Comparison of ENCODE assay signal across 21 cellular contexts in genomic region chr1:90204036-90204594, GRCh38.
DNase-seq lines count a peak whose midpoint lies in the region; ATAC-seq lines count a peak whose summit lies in the region.
"Had no signal": no experiment of that assay in that cellular context is flagged by ENCODE, and none has a peak within 500 bp of the region (broad histone marks: within the 10 kb centered on the region; RNA-seq: fewer than 3 reads in every experiment).

No MANE protein-coding gene starts in this region.

- no peaks in the 10 kb centered on the region for H3K79me2 ChIP-seq in mesendoderm (ENCODE audit: control insufficient read depth, insufficient read depth, low read length)

- no peaks in the 10 kb centered on the region for H3K9me3 ChIP-seq in aorta (ENCODE audit: control insufficient read depth, low read length)
- H3K9me3 ChIP-seq: MG63 had no signal

- H3K4ac ChIP-seq in mesendoderm (ENCODE audit: low read depth, low read length): no peak overlapping the region

- no peak overlapping the region for H3K27ac Mint-ChIP-seq in activated CD4-positive, alpha-beta T cell treated with anti-CD3 and anti-CD28 coated beads, Interleukin-2, amount 10 ng/mL, durations not matched to agents 24 days and 14 days
- H3K27ac Mint-ChIP-seq: CD8-positive, alpha-beta memory T cell had no signal

- WGBS in mesendoderm (ENCODE audit: extremely low coverage, insufficient coverage, low lambda C conversion rate): no CpG with 5 or more reads among the region's 2 CpGs
- WGBS in aorta, 2 donors: 79 to 80% methylated on average over 2 of the region's 2 CpGs

- H3K56ac ChIP-seq in mesendoderm (ENCODE audit: low read length): no peak overlapping the region

- H2BK5ac ChIP-seq in mesendoderm (ENCODE audit: low read length): no peak overlapping the region

- no peak overlapping the region for H2BK120ac ChIP-seq in mesendoderm (ENCODE audit: low read depth, low read length)

- peak; percentile 43 for DNase-seq in activated CD4-positive, alpha-beta T cell treated with anti-CD3 and anti-CD28 coated beads, Interleukin-2, amount 10 ng/mL, durations not matched to agents 24 days and 14 days
- DNase-seq in activated CD4-positive, alpha-beta T cell treated with anti-CD3 and anti-CD28 coated beads, Interleukin-2, amount 50 U/mL, for 1 hour: no peak
- DNase-seq in astrocyte of the hippocampus (ENCODE audit: low read depth, low spot score) (peak; percentile 25), mesendoderm (peak; percentile 46), activated T-cell treated with anti-CD3 and anti-CD28 coated beads for 4 hours (no peak), aorta (no peak), Kasumi-1 (lab: John Stamatoyannopoulos, UW) (no peak), NCI-H128 (lab: John Stamatoyannopoulos, UW; ENCODE audit: unreplicated experiment) (no peak)
- DNase-seq: Calu3; CD8-positive, alpha-beta memory T cell; DMS79 treated with DMSO at 0.1 percent for 48 hours; H7; MG63; NCI-H1048; NCI-H1436; NCI-H187 treated with DMSO at 0.1 percent for 48 hours; NCI-H510A; NCI-H748 treated with DMSO at 0.1 percent for 48 hours; SHP77 treated with DMSO at 0.1 percent for 48 hours had no signal

- no peaks in the 10 kb centered on the region for H3K79me1 ChIP-seq in mesendoderm (ENCODE audit: low read length)

- no peak overlapping the region for H3K4me3 Mint-ChIP-seq in activated CD4-positive, alpha-beta T cell treated with anti-CD3 and anti-CD28 coated beads, Interleukin-2, amount 10 ng/mL, durations not matched to agents 24 days and 14 days
- H3K4me3 Mint-ChIP-seq: CD8-positive, alpha-beta memory T cell had no signal

- no peak overlapping the region for H3K18ac ChIP-seq in mesendoderm (ENCODE audit: low read length)

- H3K4me1 ChIP-seq in mesendoderm (ENCODE audit: control insufficient read depth, low read depth, low read length): peaks cover 3% of the 10 kb centered on the region
- H3K4me1 ChIP-seq in aorta (ENCODE audit: control insufficient read depth in 1 of 2, insufficient read depth in 2 of 2, low read length in 2 of 2): no peaks in the 10 kb centered on the region

- no peak overlapping the region for H4K5ac ChIP-seq in mesendoderm (ENCODE audit: low read length)

- H3K23ac ChIP-seq in mesendoderm (ENCODE audit: low read length): no peak overlapping the region

- H3K9ac ChIP-seq in mesendoderm (ENCODE audit: low read length): no peak overlapping the region

- H4K8ac ChIP-seq in mesendoderm (ENCODE audit: low read depth, low read length): no peak overlapping the region

- H3K36me3 Mint-ChIP-seq in activated CD4-positive, alpha-beta T cell treated with anti-CD3 and anti-CD28 coated beads, Interleukin-2, amount 10 ng/mL, durations not matched to agents 24 days and 14 days (ENCODE audit: low read depth): no peaks in the 10 kb centered on the region
- H3K36me3 Mint-ChIP-seq: CD8-positive, alpha-beta memory T cell had no signal

- H3K9me3 Mint-ChIP-seq in activated CD4-positive, alpha-beta T cell treated with anti-CD3 and anti-CD28 coated beads, Interleukin-2, amount 10 ng/mL, durations not matched to agents 24 days and 14 days: no peaks in the 10 kb centered on the region

- H3K27ac ChIP-seq in mesendoderm (ENCODE audit: low read depth, low read length): no peak overlapping the region
- no peak overlapping the region for H3K27ac ChIP-seq in aorta (ENCODE audit: low read depth in 1 of 2, low read length in 2 of 2)
- H3K27ac ChIP-seq: C4-2B, SK-N-MC had no signal

- no peak overlapping the region for H3K4me2 ChIP-seq in mesendoderm (ENCODE audit: low read length)

- no peaks in the 10 kb centered on the region for H3K4me1 Mint-ChIP-seq in activated CD4-positive, alpha-beta T cell treated with anti-CD3 and anti-CD28 coated beads, Interleukin-2, amount 10 ng/mL, durations not matched to agents 24 days and 14 days
- H3K4me1 Mint-ChIP-seq: CD8-positive, alpha-beta memory T cell had no signal

- H3K27me3 ChIP-seq in mesendoderm (ENCODE audit: insufficient read depth, low read length, poor library complexity): no peaks in the 10 kb centered on the region
- no peaks in the 10 kb centered on the region for H3K27me3 ChIP-seq in aorta (ENCODE audit: control insufficient read depth in 1 of 2, insufficient read depth in 2 of 2, low read length in 1 of 2)
- H3K27me3 ChIP-seq: MG63 had no signal

- no peak for ATAC-seq in aorta (ENCODE audit: low FRiP score)

- no peaks in the 10 kb centered on the region for H3K36me3 ChIP-seq in mesendoderm (ENCODE audit: control insufficient read depth, insufficient read depth, low read length)
- H3K36me3 ChIP-seq in aorta (ENCODE audit: control insufficient read depth in 1 of 2, insufficient read depth in 2 of 2, low read length in 1 of 2): no peaks in the 10 kb centered on the region
- H3K36me3 ChIP-seq: MG63 had no signal

- H2AK5ac ChIP-seq in mesendoderm (ENCODE audit: low read length): no peak overlapping the region

- H3K27me3 Mint-ChIP-seq in activated CD4-positive, alpha-beta T cell treated with anti-CD3 and anti-CD28 coated beads, Interleukin-2, amount 10 ng/mL, durations not matched to agents 24 days and 14 days: peaks cover 2% of the 10 kb centered on the region

- H2BK15ac ChIP-seq in mesendoderm (replicated peaks; ENCODE audit: low read depth): no peak overlapping the region

- H3K4me3 ChIP-seq in mesendoderm (ENCODE audit: low read length) (no peak overlapping the region), aorta (ENCODE audit: low read length in 2 of 2) (no peak overlapping the region)
- H3K4me3 ChIP-seq: MG63, SK-N-MC had no signal

- intact Hi-C loops in activated CD4-positive, alpha-beta T cell treated with anti-CD3 and anti-CD28 coated beads, Interleukin-2, amount 10 ng/mL, durations not matched to agents 24 days and 14 days (cut with micrococcal nuclease): no loop called here
- intact Hi-C loops in aorta (cut with DNase I): no loop called here

Comparison
In these comparisons a context has a peak if more than half of its experiments do, and no peak if none do; other contexts are left out.
1. DNase-seq: peak in activated CD4-positive, alpha-beta T cell treated with anti-CD3 and anti-CD28 coated beads, Interleukin-2, amount 10 ng/mL, durations not matched to agents 24 days and 14 days (single experiment), astrocyte of the hippocampus (single experiment) and mesendoderm (single experiment); none in activated CD4-positive, alpha-beta T cell treated with anti-CD3 and anti-CD28 coated beads, Interleukin-2, amount 50 U/mL, for 1 hour (single experiment), activated T-cell treated with anti-CD3 and anti-CD28 coated beads for 4 hours (single experiment), aorta (0 of 2), Kasumi-1 (0 of 2) and NCI-H128 (single experiment).